3 cellular contexts compared by ENCODE assay signal in the genomic region with DNA sequence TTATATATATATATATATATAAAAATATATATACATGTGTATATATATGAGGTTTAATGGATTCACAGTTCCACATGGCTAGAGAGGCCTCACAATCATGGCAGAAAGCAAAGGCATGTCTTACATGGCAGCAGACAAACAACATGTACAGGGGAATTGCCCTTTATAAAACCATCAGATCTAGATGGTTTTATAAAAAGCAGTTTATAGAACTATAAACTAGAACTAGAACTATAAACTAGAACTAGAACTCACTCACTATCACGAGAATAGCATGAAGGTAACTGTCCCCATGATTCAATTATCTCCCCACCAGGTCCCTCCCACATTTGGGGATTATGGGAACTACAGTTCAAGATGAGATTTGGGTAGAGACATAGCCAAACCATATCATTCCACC.
"Had no signal": no experiment of that assay in that cellular context is flagged by ENCODE, and none has a peak within 500 bp of the region (broad histone marks: within the 10 kb centered on the region; RNA-seq: fewer than 3 reads in every experiment).

No MANE protein-coding gene starts in this region.

- DNase-seq: GDM1, GF-D8 had no signal

- H3K4me3 ChIP-seq: GM12878 had no signal

- ATAC-seq: GM12878 had no signal
